In genomic region chr1:229479660-229480399, GRCh38 we compare ENCODE assay signal across 9 cellular contexts. TPM values are rescaled to one million over a fixed set of nuclear protein-coding genes. Genes with fewer than 3 reads are reported as not detected.
A peak's percentile ranks its signal among the peaks of the same experiment; 100 is the strongest.
DNase-seq lines count a peak whose midpoint lies in the region; ATAC-seq, FAIRE-seq and TF ChIP-seq lines count a peak whose summit lies in the region.
"Had no signal": no experiment of that assay in that cellular context is flagged by ENCODE, and none has a peak within 500 bp of the region (broad histone marks: within the 10 kb centered on the region; RNA-seq: fewer than 3 reads in every experiment).

No MANE protein-coding gene starts in this region.

- FAIRE-seq in H54 (lab: Jason Lieb, UNC), result no peak

- H3K4me3 ChIP-seq in vagina (no peak overlapping the region), coronary artery (no peak overlapping the region)

- H3K27me3 ChIP-seq in vagina, result no peaks in the 10 kb centered on the region

- peaks cover 0 to 72% of the 10 kb centered on the region in 2 donors for H3K36me3 ChIP-seq in vagina

- H3K27ac ChIP-seq in vagina (no peak overlapping the region), coronary artery (no peak overlapping the region)

- TF ChIP-seq POLR2A in vagina (IDR thresholded peaks at IDR 0.05) (no peak), H54 (IDR thresholded peaks at IDR 0.05; ENCODE audit: low read depth, low read length) (no peak)

- H3K4me1 ChIP-seq in vagina, result no peaks in the 10 kb centered on the region

- peak; percentile 56 for ATAC-seq in GM18519 (IDR thresholded peaks at IDR 0.05; ENCODE audit: low FRiP score, unreplicated experiment)
- peak; percentile 73 for ATAC-seq in GM21576 (IDR thresholded peaks at IDR 0.05; ENCODE audit: unreplicated experiment)
- ATAC-seq in HG03460 (IDR thresholded peaks at IDR 0.05; ENCODE audit: unreplicated experiment), result peak; percentile 82

- DNase-seq in germinal center (ENCODE audit: low spot score) (peak; percentile 70), vagina (ENCODE audit: extremely low spot score in 2 of 2) (no peak), H54 (ENCODE audit: insufficient read length, low spot score) (no peak), coronary artery (ENCODE audit: low spot score) (no peak), DMS53 treated with DMSO at 0.1 percent for 48 hours (lab: John Stamatoyannopoulos, UW; ENCODE audit: unreplicated experiment) (no peak)
- DNase-seq: activated CD4-positive, alpha-beta T cell treated with anti-CD3 and anti-CD28 coated beads, Interleukin-2, amount 10 ng/mL, durations not matched to agents 7 days and 5 days had no signal

- H3K9me3 ChIP-seq in vagina, result no peaks in the 10 kb centered on the region

- TF ChIP-seq CTCF in vagina (IDR thresholded peaks at IDR 0.05) (no peak), coronary artery (IDR thresholded peaks at IDR 0.05) (no peak)

- intact Hi-C loops in vagina (cut with DNase I), result loop anchor here (10.0 kb wide), 1 partner anchor 225 kb away; no protein-coding TSS in a partner anchor

RNA-seq across cellular contexts. Expression of gene NUP133, which starts 28.3 kb away (rescaled TPM):
- total RNA-seq in vagina, result 38.3 TPM

RNA-seq across cellular contexts. Expression of gene ACTA1, which starts 45.9 kb away (rescaled TPM):
- not detected for total RNA-seq in vagina
- total RNA-seq: activated CD4-positive, alpha-beta T cell treated with anti-CD3 and anti-CD28 coated beads, Interleukin-2, amount 10 ng/mL, durations not matched to agents 7 days and 5 days had no signal
